8 cellular contexts compared by ENCODE assay signal in the genomic region with DNA sequence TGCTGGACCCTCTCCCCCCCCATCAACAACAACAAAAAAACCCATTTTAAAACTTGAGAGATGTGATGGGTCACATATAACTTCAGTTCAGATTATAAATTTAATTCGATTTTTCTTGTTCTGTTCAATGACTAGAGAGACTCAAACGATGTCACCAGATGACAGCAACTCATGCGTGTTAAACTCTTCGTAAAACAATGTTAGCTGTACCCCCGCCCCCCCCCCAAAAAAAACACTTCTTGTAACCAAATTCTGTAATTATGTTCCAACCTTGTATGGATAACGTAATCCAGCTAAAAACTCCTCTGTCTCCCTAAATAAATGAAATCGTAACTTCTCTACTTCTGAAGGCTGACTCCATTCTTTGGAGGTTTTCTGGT. TPM values are rescaled to one million over a fixed set of nuclear protein-coding genes. Genes with fewer than 3 reads are reported as not detected.
DNase-seq lines count a peak whose midpoint lies in the region; ATAC-seq and TF ChIP-seq lines count a peak whose summit lies in the region.

No MANE protein-coding gene starts in this region.

- TF ChIP-seq POLR2A in ovary (IDR thresholded peaks at IDR 0.05) = no peak

- ATAC-seq in HG03460 (IDR thresholded peaks at IDR 0.05; ENCODE audit: unreplicated experiment) = no peak

- intact Hi-C loops in PC-9 (cut with micrococcal nuclease; ENCODE audit: unreplicated experiment) (loop anchor here (1.0 to 10.0 kb wide), 3 partner anchors 37 to 89 kb away; partner anchors contain the start of gene PTGES3), ovary (cut with DNase I) (loop anchor here in 3 of 4 donors (2.0 kb wide), 3 partner anchors 37 to 81 kb away; partner anchors contain the start of genes ATP5F1B (in 1 of the 3) and PTGES3 (in 1 of the 3))

- TSS peak; percentile 89 for BruUV-seq in PC-9 (replicated peaks; lab: Mats Ljungman, UMichigan)

- no peak for TF ChIP-seq CTCF in PC-9 (conservative IDR thresholded peaks at IDR 0.05)
- no peak for TF ChIP-seq CTCF in epithelial cell of esophagus (IDR thresholded peaks at IDR 0.05; ENCODE audit: insufficient read depth, low read depth, low read length, missing control alignments)
- no peak for TF ChIP-seq CTCF in ovary (IDR thresholded peaks at IDR 0.05)

- H3K9me2 ChIP-seq in PC-9 (ENCODE audit: insufficient read depth) = no peaks in the 10 kb centered on the region

- DNase-seq in DMS53 treated with DMSO at 0.1 percent for 48 hours (lab: John Stamatoyannopoulos, UW; ENCODE audit: unreplicated experiment) (peak; percentile 50), PC-9 (no peak), epithelial cell of esophagus (ENCODE audit: low read depth) (no peak), ovary (no peak), AG20443 (ENCODE audit: low spot score) (no peak), SIG-M5 treated with dmso at 0.1 percent for 504 hours (lab: John Stamatoyannopoulos, UW; ENCODE audit: unreplicated experiment) (no peak), DMS153 treated with DMSO at 0.1 percent for 48 hours (lab: John Stamatoyannopoulos, UW; ENCODE audit: unreplicated experiment) (no peak)

- H2AFZ ChIP-seq in PC-9 = peak overlapping the region; percentile 84

- H3K4me2 ChIP-seq in PC-9 = peak overlapping the region; percentile 98

- no peaks in the 10 kb centered on the region for H3K27me3 ChIP-seq in PC-9 (ENCODE audit: insufficient read depth, low read depth)
- H3K27me3 ChIP-seq in ovary = no peaks in the 10 kb centered on the region

- peaks cover 33% of the 10 kb centered on the region for H4K20me1 ChIP-seq in PC-9 (ENCODE audit: insufficient read depth)

- H3K36me3 ChIP-seq in PC-9 (ENCODE audit: low read depth) (peaks cover 33% of the 10 kb centered on the region), ovary (no peaks in the 10 kb centered on the region)

- CTCF ChIA-PET in PC-9 (lab: Charles Lee) = interaction anchor here (0.6 to 1.0 kb wide), 5 partner anchors 75 to 387 kb away, joined by 4 to 8 read pairs (median 5); no protein-coding TSS in a partner anchor

- 7 to 22% (median 8%) methylated on average over 7 of the region's 7 CpGs for WGBS in ovary, 3 donors

- H3K79me2 ChIP-seq in PC-9 (ENCODE audit: low read depth) = peaks cover 43% of the 10 kb centered on the region

- no peaks in the 10 kb centered on the region for H3K9me3 ChIP-seq in PC-9 (ENCODE audit: insufficient read depth, low read depth)
- no peaks in the 10 kb centered on the region for H3K9me3 ChIP-seq in ovary

- H3K4me3 ChIP-seq in PC-9 (peak overlapping the region; percentile 99), epithelial cell of esophagus (ENCODE audit: low read length) (peak overlapping the region; percentile 97), ovary (peak overlapping the region; percentile 92)

- H3K4me1 ChIP-seq in PC-9 (replicated peaks; ENCODE audit: insufficient read depth) = peaks cover 33% of the 10 kb centered on the region
- H3K4me1 ChIP-seq in ovary (ENCODE audit: insufficient read depth) = peaks cover 14% of the 10 kb centered on the region

- H3K27ac ChIP-seq in PC-9 = peak overlapping the region; percentile 94
- H3K27ac ChIP-seq in ovary = peak overlapping the region; percentile 75 to 84

- POLR2A ChIA-PET in PC-9 (lab: Charles Lee; ENCODE audit: unreplicated experiment) = interaction anchor here (0.5 to 1.0 kb wide), 16 partner anchors 9 to 571 kb away, joined by 3 to 12 read pairs (median 6); partner anchors contain the start of genes PTGES3 and STAT2

- H3F3A ChIP-seq in PC-9 (ENCODE audit: insufficient read depth, low read depth) = peaks cover 54% of the 10 kb centered on the region

- TF ChIP-seq EP300 in ovary (IDR thresholded peaks at IDR 0.05) = no peak

RNA-seq across cellular contexts. Expression of gene NACA, which starts 0.6 kb away (rescaled TPM):
- total RNA-seq in PC-9 (2021) (812 and 1,035 TPM in 2 replicates), ovary (1,000 to 10,000 TPM; 1,240 to 2,316 (median 1,807) TPM)
- 1,000 to 10,000 TPM; 2,768 to 3,183 TPM for polyA plus RNA-seq in ovary

RNA-seq across cellular contexts. Expression of gene PRIM1, which starts 26.4 kb away (rescaled TPM):
- total RNA-seq in PC-9 (2021) (27.2 and 35.8 TPM in 2 replicates), ovary (10 to 100 TPM in 1 of 7 donors, 1 to 10 TPM in 6; 5.7 to 12.5 (median 7.7) TPM)
- 1 to 10 TPM; 7.8 to 9.7 TPM for polyA plus RNA-seq in ovary

RNA-seq across cellular contexts. Expression of gene HSD17B6, which starts 37.4 kb away (rescaled TPM):
- 2.1 and 2.2 TPM in 2 replicates for total RNA-seq in PC-9 (2021)
- 10 to 100 TPM in 2 of 7 donors, 1 to 10 TPM in 4, under 1 TPM in 1; 0.90 to 13.4 (median 3.1) TPM for total RNA-seq in ovary
- polyA plus RNA-seq in ovary = 10 to 100 TPM in 1 of 2 donors, 1 to 10 TPM in 1; 6.7 to 39.4 TPM

RNA-seq across cellular contexts. Expression of gene PTGES3, which starts 37.6 kb away (rescaled TPM):
- total RNA-seq in PC-9 (2021) (227 and 322 TPM in 2 replicates), ovary (100 to 1,000 TPM; 109 to 328 (median 212) TPM)
- 100 to 1,000 TPM; 215 to 299 TPM for polyA plus RNA-seq in ovary
